19 cellular contexts compared by ENCODE assay signal in the genomic region with DNA sequence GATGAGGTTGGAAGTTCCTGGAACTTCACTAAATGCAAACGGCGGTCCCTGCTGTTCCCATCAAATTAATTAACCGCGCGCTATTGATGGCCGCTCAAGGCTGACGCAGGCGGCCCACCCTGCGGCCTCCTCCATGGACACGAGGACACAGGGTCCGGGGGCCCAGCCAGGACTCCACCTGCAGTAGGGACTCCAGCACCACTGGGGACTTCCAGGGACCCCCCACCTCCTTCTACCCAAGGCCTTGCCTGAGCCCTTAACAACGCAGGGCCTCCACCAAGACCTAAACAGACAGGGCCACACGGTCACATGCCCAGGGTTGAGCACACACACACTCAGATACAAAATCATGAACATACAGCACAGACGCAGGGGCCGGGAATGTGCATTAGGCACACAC.
"Had no signal": no experiment of that assay in that cellular context is flagged by ENCODE, and none has a peak within 500 bp of the region (broad histone marks: within the 10 kb centered on the region; RNA-seq: fewer than 3 reads in every experiment).

No MANE protein-coding gene starts in this region.

- H3K4me3 ChIP-seq: dorsolateral prefrontal cortex, heart right ventricle, right atrium auricular region, smooth muscle cell, suprapubic skin, tibial artery, upper lobe of left lung, vagina had no signal

- H3K9me3 Mint-ChIP-seq: naive B cell, nephron had no signal

- H3K4me2 ChIP-seq: smooth muscle cell had no signal

- H3K9me3 ChIP-seq: neutrophil, suprapubic skin had no signal

- H3K27ac Mint-ChIP-seq: nephron had no signal

- DNase-seq: cortex of kidney; dorsolateral prefrontal cortex; effector CD8-positive, alpha-beta T cell; heart right ventricle; hypothalamus; kidney glomerular epithelial cell; mesendoderm; naive B cell; stimulated activated CD4-positive, alpha-beta T cell treated with anti-CD3 and anti-CD28 coated beads, Interleukin-2, amount 100 ng/mL, for 48 hours; stimulated activated naive CD8-positive, alpha-beta T cell treated with anti-CD3 and anti-CD28 coated beads, Interleukin-15, Interleukin-2, amounts not matched to agents 100 U/mL and 50 U/mL, for 24 hours; tibial artery had no signal

- H3K4me3 Mint-ChIP-seq: naive B cell had no signal

- ATAC-seq: esophagus mucosa; heart right ventricle; stimulated activated naive CD8-positive, alpha-beta T cell treated with anti-CD3 and anti-CD28 coated beads, Interleukin-15, Interleukin-2, amounts not matched to agents 100 U/mL and 50 U/mL, for 24 hours had no signal

- H3K4me1 Mint-ChIP-seq: nephron had no signal

- H3K27ac ChIP-seq: dorsolateral prefrontal cortex, heart right ventricle, neutrophil, right atrium auricular region, suprapubic skin, tibial artery, upper lobe of left lung, vagina had no signal
